In the genomic region with DNA sequence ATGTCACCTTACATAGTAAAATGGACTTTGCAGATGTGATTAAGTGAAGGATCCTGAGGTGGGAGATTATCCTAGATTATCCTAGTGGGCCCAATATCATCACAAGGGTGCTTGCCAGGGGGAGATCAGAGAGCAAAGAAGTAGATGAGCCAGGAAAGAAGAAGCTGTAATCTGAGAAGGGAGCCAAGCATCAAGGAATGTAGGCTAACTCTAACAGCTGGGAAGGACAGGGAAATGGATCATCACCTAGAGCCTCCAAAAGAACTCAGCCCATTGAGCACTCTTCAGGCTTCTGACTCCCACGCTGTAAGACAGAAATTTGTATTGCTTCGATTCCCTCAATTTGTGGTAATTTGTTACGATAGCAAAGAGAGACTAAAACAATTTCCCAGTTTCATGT, we compare ENCODE assay signal across 20 cellular contexts.
A peak's percentile ranks its signal among the peaks of the same experiment; 100 is the strongest.
DNase-seq lines count a peak whose midpoint lies in the region; ATAC-seq and TF ChIP-seq lines count a peak whose summit lies in the region.
"Had no signal": no experiment of that assay in that cellular context is flagged by ENCODE, and none has a peak within 500 bp of the region (broad histone marks: within the 10 kb centered on the region; RNA-seq: fewer than 3 reads in every experiment).

No MANE protein-coding gene starts in this region.

- no peak overlapping the region for H3K23ac ChIP-seq in neuronal stem cell (ENCODE audit: low read depth, low read length, poor library complexity)

- H3K4me3 ChIP-seq in SJCRH30 (no peak overlapping the region), neuronal stem cell (ENCODE audit: low read length in 2 of 2) (no peak overlapping the region), mucosa of descending colon (no peak overlapping the region)

- H3K4me1 ChIP-seq in SJCRH30 (peaks cover 4% of the 10 kb centered on the region; the same call in 1 of the 2 replicates), neuronal stem cell (ENCODE audit: control insufficient read depth in 2 of 2, insufficient read depth in 1 of 2, low read depth in 1 of 2, low read length in 2 of 2) (peaks cover 0 to 3% of the 10 kb centered on the region in 2 donors), mucosa of descending colon (ENCODE audit: low read depth) (no peaks in the 10 kb centered on the region)

- no peak overlapping the region for H3K27ac ChIP-seq in SJCRH30
- no peak overlapping the region for H3K27ac ChIP-seq in neuronal stem cell (replicated peaks; ENCODE audit: low read length)
- H3K27ac ChIP-seq: C4-2B, RWPE1 had no signal

- H3K27me3 ChIP-seq in SJCRH30 (no peaks in the 10 kb centered on the region), neuronal stem cell (ENCODE audit: control insufficient read depth in 3 of 3, insufficient read depth in 3 of 3, low read depth in 1 of 3, low read length in 3 of 3) (no peaks in the 10 kb centered on the region)

- no peak overlapping the region for H3K18ac ChIP-seq in neuronal stem cell (ENCODE audit: low read length)

- DNase-seq in HCEC 1CT = peak; percentile 30
- peak; percentile 3 to 56 for DNase-seq in SJCRH30
- DNase-seq in iPS-NIHi11 (ENCODE audit: low spot score) = peak; percentile 8
- peak; percentile 3 for DNase-seq in neuronal stem cell (ENCODE audit: low spot score)
- no peak for DNase-seq in mucosa of descending colon
- DNase-seq in DMS114 treated with DMSO at 0.1 percent for 48 hours (lab: John Stamatoyannopoulos, UW; ENCODE audit: unreplicated experiment) = no peak
- DNase-seq: CD8-positive, alpha-beta memory T cell; H9; Karpas-422; NCI-H1092; NCI-H1417 treated with DMSO at 0.1 percent for 48 hours; NCI-H1694 treated with DMSO at 0.1 percent for 48 hours; NCI-H2081 treated with DMSO at 0.1 percent for 48 hours; NCI-H446 treated with DMSO at 0.1 percent for 48 hours; NCI-H526; SHP77 had no signal

- no peaks in the 10 kb centered on the region for H3K79me1 ChIP-seq in neuronal stem cell (ENCODE audit: low read depth, low read length)

- H4K91ac ChIP-seq in neuronal stem cell (ENCODE audit: low read depth, low read length, poor library complexity) = no peak overlapping the region

- H3K9ac ChIP-seq in neuronal stem cell (ENCODE audit: low read depth, low read length, poor library complexity) = no peak overlapping the region

- ATAC-seq in mucosa of descending colon (no peak), HG03108 (IDR thresholded peaks at IDR 0.05; ENCODE audit: unreplicated experiment) (no peak)
- ATAC-seq: Panc1 had no signal

- no peak for TF ChIP-seq CTCF in mucosa of descending colon (IDR thresholded peaks at IDR 0.05)

- no peaks in the 10 kb centered on the region for H3K36me3 ChIP-seq in SJCRH30
- H3K36me3 ChIP-seq in neuronal stem cell (replicated peaks in 1 of 2; ENCODE audit: control insufficient read depth in 2 of 2, insufficient read depth in 2 of 2, low read length in 2 of 2) = no peaks in the 10 kb centered on the region
- H3K36me3 ChIP-seq in mucosa of descending colon (ENCODE audit: low read depth) = no peaks in the 10 kb centered on the region

- H3K9me3 ChIP-seq in SJCRH30 (replicated peaks) (no peaks in the 10 kb centered on the region), neuronal stem cell (replicated peaks in 1 of 2; ENCODE audit: control insufficient read depth in 2 of 2, insufficient read depth in 1 of 2, low read depth in 1 of 2, low read length in 2 of 2) (no peaks in the 10 kb centered on the region), mucosa of descending colon (no peaks in the 10 kb centered on the region)

- H2BK12ac ChIP-seq in neuronal stem cell (ENCODE audit: low read length) = no peak overlapping the region

- H3K4me2 ChIP-seq in neuronal stem cell (ENCODE audit: insufficient read depth, low read length, poor library complexity, severe bottlenecking) = no peak overlapping the region

- H2BK15ac ChIP-seq in neuronal stem cell (ENCODE audit: low read length) = no peak overlapping the region

- H2BK120ac ChIP-seq in neuronal stem cell (ENCODE audit: low read depth, low read length) = no peak overlapping the region

- WGBS in neuronal stem cell (ENCODE audit: extremely low coverage in 2 of 2, insufficient read length in 2 of 2, insufficient replicate concordance in 1 of 2), 2 donors = no CpG with 5 or more reads among the region's 3 CpGs

- no peak overlapping the region for H3K14ac ChIP-seq in neuronal stem cell (ENCODE audit: low read length)

- H2AFZ ChIP-seq in neuronal stem cell (ENCODE audit: low read length) = no peak overlapping the region

- no peak overlapping the region for H2AK5ac ChIP-seq in neuronal stem cell (ENCODE audit: low read depth, low read length)

- no peak overlapping the region for H3K4ac ChIP-seq in neuronal stem cell (ENCODE audit: low read length)

- intact Hi-C loops in mucosa of descending colon (cut with DNase I, micrococcal nuclease) = no loop called here

- no peak overlapping the region for H4K8ac ChIP-seq in neuronal stem cell (ENCODE audit: low read depth, low read length)

- no peak overlapping the region for H2BK5ac ChIP-seq in neuronal stem cell (ENCODE audit: low read length)

Comparison
In these comparisons a context has a peak if more than half of its experiments do, and no peak if none do; other contexts are left out.
1. DNase-seq: peak in HCEC 1CT (single experiment), SJCRH30 (2 of 2), iPS-NIHi11 (single experiment) and neuronal stem cell (single experiment); none in mucosa of descending colon (0 of 3) and DMS114 treated with DMSO at 0.1 percent for 48 hours (single experiment).